In genomic region chr4:26207631-26208030, GRCh38 we compare ENCODE assay signal across 15 cellular contexts.
"Had no signal": no experiment of that assay in that cellular context is flagged by ENCODE, and none has a peak within 500 bp of the region (broad histone marks: within the 10 kb centered on the region; RNA-seq: fewer than 3 reads in every experiment).

No MANE protein-coding gene starts in this region.

- H3K27me3 ChIP-seq: esophagus muscularis mucosa, upper lobe of right lung had no signal

- H3K36me3 ChIP-seq: esophagus muscularis mucosa, spleen, upper lobe of right lung had no signal

- H3K4me1 ChIP-seq: upper lobe of right lung had no signal

- ATAC-seq: activated CD4-positive, alpha-beta T cell treated with anti-CD3 and anti-CD28 coated beads for 36 hours; left lobe of liver; stimulated activated memory B cell treated with anti-CD40 and anti-IgM and Interleukin-4, amounts not matched to agents 10 μg/mL and 1 μg/mL and 100 μg/mL, for 72 hours had no signal

- DNase-seq: activated CD4-positive, alpha-beta memory T cell treated with anti-CD3 and anti-CD28 coated beads for 36 hours; activated CD4-positive, alpha-beta T cell treated with anti-CD3 and anti-CD28 coated beads for 36 hours; activated naive CD8-positive, alpha-beta T cell treated with anti-CD3 and anti-CD28 coated beads, Interleukin-2, amount 10 ng/mL, durations not matched to agents 7 days and 5 days; activated T-cell treated with anti-CD3 and anti-CD28 coated beads for 4 hours; cortex of kidney; effector CD4-positive, alpha-beta T cell; glutamatergic neuron; islet precursor cell; spleen; stimulated activated CD4-positive, alpha-beta T cell treated with anti-CD3 and anti-CD28 coated beads, Interleukin-4, amount 100 ng/mL, for 4 hours; upper lobe of right lung had no signal

- H3K4me3 ChIP-seq: esophagus muscularis mucosa, lung, spleen, upper lobe of right lung had no signal

- H3K9me3 ChIP-seq: esophagus muscularis mucosa, spleen, upper lobe of right lung had no signal

- H3K27ac ChIP-seq: spleen, upper lobe of right lung had no signal
